15 cellular contexts compared by ENCODE assay signal in genomic region chrX:112368371-112368770, GRCh38.
A peak's percentile ranks its signal among the peaks of the same experiment; 100 is the strongest.
DNase-seq lines count a peak whose midpoint lies in the region; ATAC-seq and TF ChIP-seq lines count a peak whose summit lies in the region.
"Had no signal": no experiment of that assay in that cellular context is flagged by ENCODE, and none has a peak within 500 bp of the region (broad histone marks: within the 10 kb centered on the region; RNA-seq: fewer than 3 reads in every experiment).

No MANE protein-coding gene starts in this region.

- H3K79me2 ChIP-seq in OCI-LY3 (ENCODE audit: low read length): no peaks in the 10 kb centered on the region

- no peaks in the 10 kb centered on the region for H4K20me1 ChIP-seq in OCI-LY3 (ENCODE audit: insufficient read depth, low read length)

- no peak overlapping the region for H3K4me3 ChIP-seq in GM12875 (ENCODE audit: low read depth, low read length)
- H3K4me3 ChIP-seq in OCI-LY3 (ENCODE audit: low read length): peak overlapping the region; percentile 49
- H3K4me3 ChIP-seq in epithelial cell of proximal tubule (ENCODE audit: low read depth, low read length): no peak overlapping the region
- no peak overlapping the region for H3K4me3 ChIP-seq in upper lobe of left lung
- H3K4me3 ChIP-seq: psoas muscle had no signal

- TF ChIP-seq EP300 in upper lobe of left lung (IDR thresholded peaks at IDR 0.05): no peak

- H3K27ac ChIP-seq in 22Rv1: no peak overlapping the region
- H3K27ac ChIP-seq in OCI-LY3 (ENCODE audit: low read length): no peak overlapping the region
- no peak overlapping the region for H3K27ac ChIP-seq in upper lobe of left lung
- H3K27ac ChIP-seq: psoas muscle had no signal

- DNase-seq in epithelial cell of proximal tubule (ENCODE audit: low read depth) (no peak), T-helper 9 cell (no peak), upper lobe of left lung (no peak)
- DNase-seq: activated CD4-positive, alpha-beta memory T cell treated with anti-CD3 and anti-CD28 coated beads, Interleukin-2, amount 10 ng/mL, durations not matched to agents 7 days and 5 days; NCI-H1436; psoas muscle; stimulated activated CD4-positive, alpha-beta T cell treated with anti-CD3 and anti-CD28 coated beads, Interleukin-2, amount 100 ng/mL, for 24 hours; T-cell had no signal

- H3K9ac ChIP-seq in OCI-LY3 (ENCODE audit: low read length): peak overlapping the region; percentile 30; the same call in 1 of the 2 replicates

- H2AFZ ChIP-seq in OCI-LY3 (ENCODE audit: low read depth, low read length): peak overlapping the region; percentile 75

- H3K9me3 ChIP-seq in OCI-LY3 (ENCODE audit: insufficient read depth, low read length): no peaks in the 10 kb centered on the region
- H3K9me3 ChIP-seq in upper lobe of left lung: no peaks in the 10 kb centered on the region
- H3K9me3 ChIP-seq: psoas muscle had no signal

- TF ChIP-seq POLR2A in upper lobe of left lung (IDR thresholded peaks at IDR 0.05): no peak

- H3K27me3 ChIP-seq in OCI-LY3 (ENCODE audit: low read depth, low read length) (no peaks in the 10 kb centered on the region), upper lobe of left lung (no peaks in the 10 kb centered on the region)

- TF ChIP-seq CTCF in 22Rv1 (IDR thresholded peaks at IDR 0.05): peak; percentile 62
- TF ChIP-seq CTCF in GM12875 (IDR thresholded peaks at IDR 0.05; ENCODE audit: borderline replicate concordance, insufficient read depth, low read depth, low read length): peak; percentile 36; the same call in 1 of the 2 replicates
- TF ChIP-seq CTCF in OCI-LY3 (IDR thresholded peaks at IDR 0.05; ENCODE audit: low read depth, low read length): peak; percentile 64
- peak; percentile 26 for TF ChIP-seq CTCF in epithelial cell of proximal tubule (conservative IDR thresholded peaks at IDR 0.05; ENCODE audit: low read depth, low read length)
- no peak for TF ChIP-seq CTCF in upper lobe of left lung (IDR thresholded peaks at IDR 0.05)

- ATAC-seq in HG02763 (IDR thresholded peaks at IDR 0.05; ENCODE audit: unreplicated experiment): no peak
- no peak for ATAC-seq in upper lobe of left lung (ENCODE audit: low FRiP score in 2 of 2)
- ATAC-seq in GM21786 (IDR thresholded peaks at IDR 0.05; ENCODE audit: unreplicated experiment): no peak
- ATAC-seq: esophagus mucosa; psoas muscle; stimulated activated memory B cell treated with anti-CD40 and anti-IgM and Interleukin-4, amounts not matched to agents 10 μg/mL and 1 μg/mL and 100 μg/mL, for 72 hours; T-cell had no signal

- WGBS in upper lobe of left lung, 2 donors: 41 to 89% methylated on average over 1 to 3 of the region's 3 CpGs

- peaks cover 7% of the 10 kb centered on the region for H3K4me1 ChIP-seq in OCI-LY3 (ENCODE audit: low read length)
- no peaks in the 10 kb centered on the region for H3K4me1 ChIP-seq in upper lobe of left lung
- H3K4me1 ChIP-seq: psoas muscle had no signal

- peak overlapping the region; percentile 50 for H3K4me2 ChIP-seq in OCI-LY3 (ENCODE audit: low read length)

- H3K36me3 ChIP-seq in OCI-LY3 (replicated peaks; ENCODE audit: low read depth, low read length) (no peaks in the 10 kb centered on the region), upper lobe of left lung (no peaks in the 10 kb centered on the region)

Comparison
In these comparisons a context has a peak if more than half of its experiments do, and no peak if none do; other contexts are left out.
1. CTCF ChIP-seq: peak in 22Rv1 (single experiment), GM12875 (single experiment), OCI-LY3 (single experiment) and epithelial cell of proximal tubule (single experiment); none in upper lobe of left lung (0 of 6).